1 cellular context compared by ENCODE assay signal in the genomic region with DNA sequence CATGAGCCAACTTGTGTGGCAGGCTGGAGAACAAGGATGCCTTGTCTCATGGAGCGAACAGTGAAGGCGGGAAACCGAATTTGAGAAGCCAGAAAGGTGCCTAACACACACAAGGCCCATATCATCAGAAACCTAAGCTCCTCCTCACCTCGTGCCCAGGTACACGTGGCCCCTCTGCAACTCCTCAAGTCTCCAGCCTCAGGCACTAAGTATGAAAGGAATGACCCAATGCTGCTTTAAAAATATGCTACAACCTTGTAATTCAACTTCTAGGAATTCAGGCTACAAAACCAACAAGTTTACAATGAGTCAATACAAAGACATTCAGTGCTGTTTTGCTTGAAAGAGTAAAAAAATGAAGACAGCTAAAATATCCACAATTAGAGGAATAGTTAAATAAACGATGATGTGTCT.
A peak's percentile ranks its signal among the peaks of the same experiment; 100 is the strongest.
TF ChIP-seq lines count a peak whose summit lies in the region.

No MANE protein-coding gene starts in this region.

TF ChIP-seq in IMR-90, 13 proteins besides CTCF, POLR2A, EP300 and RAD21 (continued from another document):
- TF ChIP-seq, protein P1, sequence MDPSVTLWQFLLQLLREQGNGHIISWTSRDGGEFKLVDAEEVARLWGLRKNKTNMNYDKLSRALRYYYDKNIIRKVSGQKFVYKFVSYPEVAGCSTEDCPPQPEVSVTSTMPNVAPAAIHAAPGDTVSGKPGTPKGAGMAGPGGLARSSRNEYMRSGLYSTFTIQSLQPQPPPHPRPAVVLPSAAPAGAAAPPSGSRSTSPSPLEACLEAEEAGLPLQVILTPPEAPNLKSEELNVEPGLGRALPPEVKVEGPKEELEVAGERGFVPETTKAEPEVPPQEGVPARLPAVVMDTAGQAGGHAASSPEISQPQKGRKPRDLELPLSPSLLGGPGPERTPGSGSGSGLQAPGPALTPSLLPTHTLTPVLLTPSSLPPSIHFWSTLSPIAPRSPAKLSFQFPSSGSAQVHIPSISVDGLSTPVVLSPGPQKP (IDR thresholded peaks at IDR 0.05; ENCODE audit: borderline replicate concordance, low read depth, low read length), result no peak
- TF ChIP-seq FOS (IDR thresholded peaks at IDR 0.05; ENCODE audit: low read depth, low read length) (peak; percentile 69; the same call in 1 of the 2 replicates), BHLHE40 (IDR thresholded peaks at IDR 0.05; ENCODE audit: low read depth, low read length) (peak; percentile 71), SMC3 (IDR thresholded peaks at IDR 0.05; ENCODE audit: low read depth, low read length) (no peak)
